ENCODE assay signal across 13 cellular contexts in genomic region chr10:29648983-29649268, GRCh38. TPM values are rescaled to one million over a fixed set of nuclear protein-coding genes. Genes with fewer than 3 reads are reported as not detected.
DNase-seq lines count a peak whose midpoint lies in the region; TF ChIP-seq lines count a peak whose summit lies in the region.
"Had no signal": no experiment of that assay in that cellular context is flagged by ENCODE, and none has a peak within 500 bp of the region (broad histone marks: within the 10 kb centered on the region; RNA-seq: fewer than 3 reads in every experiment).

No MANE protein-coding gene starts in this region.

- peak overlapping the region; percentile 39 for H3K27ac Mint-ChIP-seq in MCF 10A (ENCODE audit: low read depth, unreplicated experiment)
- H3K27ac Mint-ChIP-seq: IgD-negative memory B cell had no signal

- H3K36me3 Mint-ChIP-seq in MCF 10A (ENCODE audit: insufficient read depth, unreplicated experiment), result peaks cover 16% of the 10 kb centered on the region
- H3K36me3 Mint-ChIP-seq: IgD-negative memory B cell had no signal

- 81% methylated on average over 1 of the region's 1 CpG for WGBS in mammary epithelial cell (ENCODE audit: low coverage, missing lambda C conversion rate)
- no CpG with 5 or more reads among the region's 1 CpG for WGBS in mesenchymal stem cell

- H3K4me1 ChIP-seq in mammary epithelial cell (ENCODE audit: insufficient read depth, low read length), result peaks cover 35% of the 10 kb centered on the region
- peaks cover 21% of the 10 kb centered on the region for H3K4me1 ChIP-seq in mesenchymal stem cell (ENCODE audit: control insufficient read depth, insufficient read depth, low read depth, low read length)
- peaks cover 0 to 21% of the 10 kb centered on the region in 2 donors for H3K4me1 ChIP-seq in uterus

- H4K8ac ChIP-seq in mesenchymal stem cell (ENCODE audit: low read length), result no peak overlapping the region

- H3K27ac ChIP-seq in mammary epithelial cell (ENCODE audit: insufficient read depth, low read depth, low read length) (no peak overlapping the region), mesenchymal stem cell (ENCODE audit: low read length, poor library complexity, severe bottlenecking) (peak overlapping the region; percentile 62), uterus (peak overlapping the region; percentile 79 to 93)

- no peak for TF ChIP-seq CTCF in MCF 10A (IDR thresholded peaks at IDR 0.05; ENCODE audit: unreplicated experiment)
- no peak for TF ChIP-seq CTCF in mammary epithelial cell (conservative IDR thresholded peaks at IDR 0.05 in 1 of 2, IDR thresholded peaks at IDR 0.05 in 1 of 2; ENCODE audit: extremely low read depth in 1 of 2, insufficient read depth in 1 of 2, low read depth in 1 of 2, low read length in 2 of 2)
- TF ChIP-seq CTCF in uterus (IDR thresholded peaks at IDR 0.05), result no peak

- H2BK12ac ChIP-seq in mesenchymal stem cell (ENCODE audit: low read length in 2 of 2), result no peak overlapping the region

- POLR2A ChIA-PET in MCF 10A (lab: Yijun Ruan, JAX), result no interaction called here

- TF ChIP-seq POLR2A in uterus (IDR thresholded peaks at IDR 0.05), result no peak

- H3K9me3 Mint-ChIP-seq in MCF 10A (ENCODE audit: unreplicated experiment), result no peaks in the 10 kb centered on the region

- H3K9ac ChIP-seq in mammary epithelial cell (ENCODE audit: insufficient read depth, low read length) (no peak overlapping the region), mesenchymal stem cell (ENCODE audit: low read length) (peak overlapping the region; percentile 88)

- BruUV-seq in MCF 10A (replicated peaks; lab: Mats Ljungman, UMichigan), result no TSS peak
- no TSS peak for BruUV-seq in mammary epithelial cell (replicated peaks; lab: Mats Ljungman, UMichigan)

- dilution Hi-C loops in mammary epithelial cell (cut with HindIII; ENCODE audit: low sequenced_read_pairs), result no loop called here

- H4K91ac ChIP-seq in mesenchymal stem cell (ENCODE audit: low read length), result no peak overlapping the region

- H3K14ac ChIP-seq in mesenchymal stem cell (ENCODE audit: low read length in 2 of 2), result no peak overlapping the region

- H2BK5ac ChIP-seq in mesenchymal stem cell (ENCODE audit: low read depth, low read length, poor library complexity, severe bottlenecking), result no peak overlapping the region

- H2AFZ ChIP-seq in mammary epithelial cell (ENCODE audit: low read depth, low read length), result no peak overlapping the region
- H2AFZ ChIP-seq in mesenchymal stem cell (ENCODE audit: low read depth, low read length), result no peak overlapping the region

- peak overlapping the region in 1 of 2 experiments; percentile 46 for H3K18ac ChIP-seq in mesenchymal stem cell (ENCODE audit: low read depth in 1 of 2, low read length in 2 of 2)

- no peaks in the 10 kb centered on the region for H4K20me1 ChIP-seq in mammary epithelial cell (ENCODE audit: insufficient read depth, low read length)

- H3K36me3 ChIP-seq in mammary epithelial cell (ENCODE audit: insufficient read depth, low read length) (no peaks in the 10 kb centered on the region), mesenchymal stem cell (ENCODE audit: control insufficient read depth in 1 of 2, insufficient read depth in 2 of 2, low read depth in 1 of 2, low read length in 2 of 2) (peaks cover 4 to 8% of the 10 kb centered on the region in 2 experiments), uterus (no peaks in the 10 kb centered on the region)

- H3K27me3 ChIP-seq in mammary epithelial cell (ENCODE audit: insufficient read depth, low read length), result no peaks in the 10 kb centered on the region
- H3K27me3 ChIP-seq in mesenchymal stem cell (ENCODE audit: control insufficient read depth in 1 of 2, insufficient read depth in 1 of 2, low read length in 2 of 2), result no peaks in the 10 kb centered on the region
- H3K27me3 ChIP-seq in uterus, result no peaks in the 10 kb centered on the region

- H3K79me2 ChIP-seq in mammary epithelial cell (ENCODE audit: insufficient read depth, low read length), result peaks cover 49% of the 10 kb centered on the region

- CTCF ChIA-PET in MCF 10A (lab: Yijun Ruan, JAX) (no interaction called here), mammary epithelial cell (lab: Charles Lee; ENCODE audit: low non-redundant PET) (no interaction called here)

- H3K4me2 ChIP-seq in mammary epithelial cell (ENCODE audit: insufficient read depth, low read depth, low read length) (no peak overlapping the region), mesenchymal stem cell (ENCODE audit: low read length, poor library complexity, severe bottlenecking) (no peak overlapping the region)

- no peak overlapping the region for H2AK5ac ChIP-seq in mesenchymal stem cell (ENCODE audit: low read length, severe bottlenecking)

- no peak overlapping the region for H3K23ac ChIP-seq in mesenchymal stem cell (ENCODE audit: low read length in 2 of 2)

- in situ Hi-C loops in mammary epithelial cell (cut with MboI; ENCODE audit: low sequenced_read_pairs in 2 of 2), result no loop called here

- peak; percentile 73 for DNase-seq in MCF 10A (ENCODE audit: unreplicated experiment)
- no peak for DNase-seq in mammary epithelial cell
- peak; percentile 25 for DNase-seq in dermis blood vessel endothelial cell
- peak; percentile 87 for DNase-seq in mesenchymal stem cell
- DNase-seq in uterus, result peak in 1 of 2 donors; percentile 47
- no peak for DNase-seq in NCI-H187 treated with DMSO at 0.1 percent for 48 hours (lab: John Stamatoyannopoulos, UW)
- DNase-seq in SIG-M5 (lab: John Stamatoyannopoulos, UW), result no peak
- no peak for DNase-seq in activated T-cell treated with anti-CD3 and anti-CD28 coated beads for 4 hours
- DNase-seq: 8988T; activated gamma-delta T cell; stimulated activated CD4-positive, alpha-beta T cell treated with anti-CD3 and anti-CD28 coated beads, Interleukin-4, amount 100 ng/mL, for 1 hour; substantia nigra had no signal

- no peak overlapping the region for H3K4ac ChIP-seq in mesenchymal stem cell (ENCODE audit: low read depth in 1 of 2, low read length in 2 of 2)

- no peak overlapping the region for H3K4me3 Mint-ChIP-seq in MCF 10A (ENCODE audit: unreplicated experiment)
- H3K4me3 Mint-ChIP-seq: IgD-negative memory B cell had no signal

- no peak overlapping the region for H2BK15ac ChIP-seq in mesenchymal stem cell (ENCODE audit: low read depth, poor library complexity, severe bottlenecking)

- peak overlapping the region; percentile 44 for H2BK120ac ChIP-seq in mesenchymal stem cell (ENCODE audit: low read depth, low read length)

- peaks cover 6% of the 10 kb centered on the region for H3K79me1 ChIP-seq in mesenchymal stem cell (replicated peaks; ENCODE audit: low read length, poor library complexity, severe bottlenecking)

- intact Hi-C loops in MCF 10A (cut with micrococcal nuclease) (no loop called here), mammary epithelial cell (cut with micrococcal nuclease) (no loop called here), uterus (cut with DNase I; ENCODE audit: low total_unique reads) (no loop called here)

- H3K9me3 ChIP-seq in mammary epithelial cell (replicated peaks; ENCODE audit: insufficient read depth, low read length) (no peaks in the 10 kb centered on the region), mesenchymal stem cell (ENCODE audit: control insufficient read depth, low read length) (no peaks in the 10 kb centered on the region), uterus (no peaks in the 10 kb centered on the region)

- peaks cover 35% of the 10 kb centered on the region for H3K4me1 Mint-ChIP-seq in MCF 10A (ENCODE audit: insufficient read depth, unreplicated experiment)

- no peaks in the 10 kb centered on the region for H3K27me3 Mint-ChIP-seq in MCF 10A (ENCODE audit: insufficient read depth, unreplicated experiment)
- H3K27me3 Mint-ChIP-seq: IgD-negative memory B cell had no signal

- no peak overlapping the region for H3K4me3 ChIP-seq in mammary epithelial cell (replicated peaks in 1 of 3; ENCODE audit: insufficient read depth in 1 of 3, low read depth in 2 of 3, low read length in 3 of 3)
- H3K4me3 ChIP-seq in mesenchymal stem cell (ENCODE audit: insufficient read depth in 1 of 2, low read depth in 1 of 2, low read length in 2 of 2), result no peak overlapping the region
- no peak overlapping the region for H3K4me3 ChIP-seq in uterus

RNA-seq across cellular contexts. Expression of gene SVIL, which starts 14.2 kb away (rescaled TPM):
- total RNA-seq in MCF 10A (2022), result 43.3 and 51.9 TPM in 2 replicates
- total RNA-seq in mammary epithelial cell, result 100 to 1,000 TPM in 1 of 2 donors, 10 to 100 TPM in 1; 51.3 to 155 TPM
- polyA plus RNA-seq in mammary epithelial cell, result 23.6 TPM
- 190 TPM for polyA minus RNA-seq in mammary epithelial cell
- 80.8 and 98.9 TPM in 2 replicates for total RNA-seq in dermis blood vessel endothelial cell
- 67.9 TPM for polyA plus RNA-seq in mesenchymal stem cell (2013, experiment 1 of 2)
- polyA plus RNA-seq in mesenchymal stem cell (2013, experiment 2 of 2), result 64.2 TPM
- 100 to 1,000 TPM; 108 to 316 (median 209) TPM for total RNA-seq in uterus

Comparison
In these comparisons a context has a peak if more than half of its experiments do, and no peak if none do; other contexts are left out.
1. DNase-seq: peak in MCF 10A (single experiment), dermis blood vessel endothelial cell (single experiment) and mesenchymal stem cell (single experiment); none in mammary epithelial cell (single experiment), NCI-H187 treated with DMSO at 0.1 percent for 48 hours (single experiment), SIG-M5 (single experiment) and activated T-cell treated with anti-CD3 and anti-CD28 coated beads for 4 hours (single experiment).